Comparison of ENCODE assay signal across 8 cellular contexts in genomic region chr1:224029286-224030025, GRCh38.
DNase-seq lines count a peak whose midpoint lies in the region; ATAC-seq and TF ChIP-seq lines count a peak whose summit lies in the region.
"Not testable (repeated sequence)": the region's sequence is repeated elsewhere in the genome, so short reads cannot be mapped to it uniquely, and the experiment has no call there.

No MANE protein-coding gene starts in this region.

- TF ChIP-seq CTCF in MCF 10A (IDR thresholded peaks at IDR 0.05; ENCODE audit: unreplicated experiment): not testable (repeated sequence)

- ATAC-seq in GM18498 (IDR thresholded peaks at IDR 0.05; ENCODE audit: unreplicated experiment) (peak; percentile 81), GM19043 (IDR thresholded peaks at IDR 0.05; ENCODE audit: low read depth, unreplicated experiment) (peak; percentile 87), GM21528 (IDR thresholded peaks at IDR 0.05; ENCODE audit: low FRiP score, unreplicated experiment) (peak; percentile 78), HG02798 (IDR thresholded peaks at IDR 0.05; ENCODE audit: poor library complexity, unreplicated experiment) (peak; percentile 80), HG03135 (IDR thresholded peaks at IDR 0.05; ENCODE audit: unreplicated experiment) (peak; percentile 84), HG03575 (IDR thresholded peaks at IDR 0.05; ENCODE audit: extremely low read depth, insufficient number of reproducible peaks, low FRiP score, unreplicated experiment) (peak; percentile 75)
- peak; percentile 34 for ATAC-seq in stimulated activated effector memory CD8-positive, alpha-beta T cell treated with anti-CD3 and anti-CD28 coated beads, Interleukin-12 subunit alpha, Interleukin-12 subunit beta, amount 100 ng/mL, for 72 hours

- DNase-seq in MCF 10A (ENCODE audit: unreplicated experiment): peak; percentile 44
- DNase-seq in stimulated activated effector memory CD8-positive, alpha-beta T cell treated with anti-CD3 and anti-CD28 coated beads, Interleukin-12 subunit alpha, Interleukin-12 subunit beta, amount 100 ng/mL, for 72 hours (ENCODE audit: low spot score in 2 of 2): not testable (repeated sequence)

- not testable (repeated sequence) for H3K27me3 Mint-ChIP-seq in MCF 10A (ENCODE audit: insufficient read depth, unreplicated experiment)

- CTCF ChIA-PET in MCF 10A (lab: Yijun Ruan, JAX): not testable (repeated sequence)

- POLR2A ChIA-PET in MCF 10A (lab: Yijun Ruan, JAX): not testable (repeated sequence)

- H3K4me3 Mint-ChIP-seq in MCF 10A (ENCODE audit: unreplicated experiment); stimulated activated effector memory CD8-positive, alpha-beta T cell treated with anti-CD3 and anti-CD28 coated beads, Interleukin-12 subunit alpha, Interleukin-12 subunit beta, amount 100 ng/mL, for 72 hours: not testable (repeated sequence)

- intact Hi-C loops in MCF 10A (cut with micrococcal nuclease): not testable (repeated sequence)

- not testable (repeated sequence) for H3K27ac Mint-ChIP-seq in MCF 10A (ENCODE audit: low read depth, unreplicated experiment); stimulated activated effector memory CD8-positive, alpha-beta T cell treated with anti-CD3 and anti-CD28 coated beads, Interleukin-12 subunit alpha, Interleukin-12 subunit beta, amount 100 ng/mL, for 72 hours

- BruUV-seq in MCF 10A (replicated peaks; lab: Mats Ljungman, UMichigan): not testable (repeated sequence)

- H3K9me3 Mint-ChIP-seq in MCF 10A (ENCODE audit: unreplicated experiment); stimulated activated effector memory CD8-positive, alpha-beta T cell treated with anti-CD3 and anti-CD28 coated beads, Interleukin-12 subunit alpha, Interleukin-12 subunit beta, amount 100 ng/mL, for 72 hours: not testable (repeated sequence)

- H3K36me3 Mint-ChIP-seq in MCF 10A (ENCODE audit: insufficient read depth, unreplicated experiment); stimulated activated effector memory CD8-positive, alpha-beta T cell treated with anti-CD3 and anti-CD28 coated beads, Interleukin-12 subunit alpha, Interleukin-12 subunit beta, amount 100 ng/mL, for 72 hours: not testable (repeated sequence)

- not testable (repeated sequence) for H3K4me1 Mint-ChIP-seq in MCF 10A (ENCODE audit: insufficient read depth, unreplicated experiment); stimulated activated effector memory CD8-positive, alpha-beta T cell treated with anti-CD3 and anti-CD28 coated beads, Interleukin-12 subunit alpha, Interleukin-12 subunit beta, amount 100 ng/mL, for 72 hours

Comparison
In these comparisons a context has a peak if more than half of its experiments do, and no peak if none do; other contexts are left out.
1. ATAC-seq: peak in every context shown above with its lines; median percentile 87 in GM19043; 84 in HG03135; 81 in GM18498; 80 in HG02798; 78 in GM21528; 75 in HG03575; 34 in stimulated activated effector memory CD8-positive, alpha-beta T cell treated with anti-CD3 and anti-CD28 coated beads, Interleukin-12 subunit alpha, Interleukin-12 subunit beta, amount 100 ng/mL, for 72 hours.